In genomic region chr17:41731836-41732235, GRCh38 we compare ENCODE assay signal across 33 cellular contexts. TPM values are rescaled to one million over a fixed set of nuclear protein-coding genes. Genes with fewer than 3 reads are reported as not detected.
"Had no signal": no experiment of that assay in that cellular context is flagged by ENCODE, and none has a peak within 500 bp of the region (broad histone marks: within the 10 kb centered on the region; RNA-seq: fewer than 3 reads in every experiment).

No MANE protein-coding gene starts in this region.

- H3K9me3 ChIP-seq: ascending aorta, Peyer's patch, SJSA1 had no signal

- ATAC-seq: activated CD8-positive, alpha-beta memory T cell treated with anti-CD3 and anti-CD28 coated beads, Interleukin-2, amount 10 ng/mL, durations not matched to agents 7 days and 5 days; PC-3; SK-N-SH treated with all-trans-retinoic acid at 6 μM for 48 hours had no signal

- H3K4me3 ChIP-seq: ascending aorta, cardiac muscle cell, Peyer's patch, SJSA1 had no signal

- H3K27ac ChIP-seq: ascending aorta, cardiac muscle cell, Peyer's patch, SJSA1, WERI-Rb-1 had no signal

- H3K36me3 ChIP-seq: ascending aorta, cardiac muscle cell, Peyer's patch, SJSA1 had no signal

- DNase-seq: activated CD4-positive, alpha-beta memory T cell treated with anti-CD3 and anti-CD28 coated beads, Interleukin-2, amount 10 ng/mL, durations not matched to agents 7 days and 5 days; activated CD4-positive, alpha-beta T cell treated with anti-CD3 and anti-CD28 coated beads for 1 hour; activated CD4-positive, alpha-beta T cell treated with anti-CD3 and anti-CD28 coated beads for 48 hours; activated CD4-positive, CD25-positive, alpha-beta regulatory T cell; activated CD8-positive, alpha-beta memory T cell treated with anti-CD3 and anti-CD28 coated beads for 24 hours; activated CD8-positive, alpha-beta memory T cell treated with anti-CD3 and anti-CD28 coated beads, Interleukin-2, amount 10 ng/mL, durations not matched to agents 7 days and 5 days; activated CD8-positive, alpha-beta memory T cell treated with anti-CD3 and anti-CD28 coated beads, Interleukin-2, amount 50 U/mL, for 48 hours; activated effector memory CD4-positive, alpha-beta T cell treated with Interleukin-2 at 50 U/mL for 16 hours; activated naive CD4-positive, alpha-beta T cell treated with anti-CD3 and anti-CD28 coated beads, Interleukin-2, amount 10 ng/mL, durations not matched to agents 7 days and 5 days; activated naive CD8-positive, alpha-beta T cell treated with anti-CD3 and anti-CD28 coated beads for 36 hours; activated T-cell treated with anti-CD3 and anti-CD28 coated beads, Interleukin-2, amount 50 U/mL, for 48 hours; amniotic stem cell; MV-4-11; NCI-H1092; NCI-H1436 treated with DMSO at 0.1 percent for 48 hours; NCI-H1694 treated with DMSO at 0.1 percent for 48 hours; NCI-H2029; NCI-H345; PC-3; Peyer's patch; RPMI8226; SHP77 treated with DMSO at 0.1 percent for 48 hours; T1000; WERI-Rb-1 had no signal

RNA-seq across cellular contexts. Expression of gene HAP1, which starts 2.6 kb away (rescaled TPM):
- total RNA-seq: ascending aorta, chondrocyte, SJSA1 had no signal

RNA-seq across cellular contexts. Expression of gene GAST, which starts 19.7 kb away (rescaled TPM):
- total RNA-seq: activated CD4-positive, alpha-beta memory T cell treated with anti-CD3 and anti-CD28 coated beads, Interleukin-2, amount 10 ng/mL, durations not matched to agents 7 days and 5 days; activated CD8-positive, alpha-beta memory T cell treated with anti-CD3 and anti-CD28 coated beads, Interleukin-2, amount 10 ng/mL, durations not matched to agents 7 days and 5 days; activated naive CD8-positive, alpha-beta T cell treated with anti-CD3 and anti-CD28 coated beads for 36 hours; ascending aorta; cardiac muscle cell; chondrocyte; MCF 10A; NCI-H460; PC-3; Peyer's patch; SJSA1; T-helper 1 cell treated with Interleukin-12 subunit alpha and Interleukin-12 subunit beta and Interleukin-4 antibody, amounts not matched to agents 30 ng/mL and 1 ng/mL, for 36 hours; T-helper 2 cell treated with Interferon-gamma antibody and Interleukin-4, amounts not matched to agents 100 ng/mL and 5 ng/mL, for 36 hours had no signal
- polyA plus RNA-seq: cardiac muscle cell had no signal
